11 cellular contexts compared by ENCODE assay signal in the genomic region with DNA sequence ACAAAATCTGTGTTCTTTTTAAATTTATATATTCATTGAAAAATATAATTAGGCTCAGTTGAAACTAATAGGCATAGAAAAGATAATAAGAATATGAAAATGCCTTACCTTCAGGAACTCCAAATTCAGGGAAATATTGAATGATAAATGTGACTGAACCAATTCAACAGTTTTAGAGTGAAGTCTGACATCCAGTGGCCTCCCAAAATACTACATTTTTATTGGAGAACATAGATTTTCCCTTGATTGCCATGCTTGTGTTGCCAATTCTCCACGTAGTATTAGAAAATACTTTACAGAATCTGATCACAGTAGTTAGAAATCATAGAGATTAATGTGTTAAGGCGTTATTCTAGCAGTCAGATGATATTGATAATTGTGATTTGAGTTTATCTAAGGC.
DNase-seq lines count a peak whose midpoint lies in the region; TF ChIP-seq lines count a peak whose summit lies in the region.
"Had no signal": no experiment of that assay in that cellular context is flagged by ENCODE, and none has a peak within 500 bp of the region (broad histone marks: within the 10 kb centered on the region; RNA-seq: fewer than 3 reads in every experiment).

No MANE protein-coding gene starts in this region.

- in situ Hi-C loops in astrocyte of the spinal cord (cut with HindIII; ENCODE audit: low sequenced_read_pairs) = no loop called here
- in situ Hi-C loops in GM13976 (cut with MboI; ENCODE audit: low sequenced_read_pairs, unreplicated experiment) = no loop called here

- H3K27me3 ChIP-seq in BE2C = no peaks in the 10 kb centered on the region
- H3K27me3 ChIP-seq: right atrium auricular region had no signal

- peaks cover 4% of the 10 kb centered on the region for H3K4me1 Mint-ChIP-seq in endothelial cell (ENCODE audit: unreplicated experiment)

- H3K27me3 Mint-ChIP-seq in endothelial cell (ENCODE audit: unreplicated experiment) = no peaks in the 10 kb centered on the region

- no peaks in the 10 kb centered on the region for H3K36me3 ChIP-seq in BE2C
- H3K36me3 ChIP-seq: right atrium auricular region had no signal

- H3K36me3 Mint-ChIP-seq in endothelial cell (ENCODE audit: low read depth, unreplicated experiment) = no peaks in the 10 kb centered on the region

- H3K4me3 ChIP-seq in BE2C (ENCODE audit: low read depth, low read length) (no peak overlapping the region), astrocyte of the spinal cord (ENCODE audit: low read depth, low read length) (no peak overlapping the region)
- H3K4me3 ChIP-seq: right atrium auricular region had no signal

- no peak overlapping the region for H3K27ac Mint-ChIP-seq in endothelial cell (ENCODE audit: unreplicated experiment)

- no peaks in the 10 kb centered on the region for H3K9me3 ChIP-seq in BE2C
- H3K9me3 ChIP-seq: right atrium auricular region had no signal

- DNase-seq in BE2C (peak; percentile 15), LoVo (ENCODE audit: low spot score) (peak; percentile 58), astrocyte of the spinal cord (ENCODE audit: low read depth, low spot score) (peak; percentile 8), kidney tubule cell (ENCODE audit: low spot score) (peak; percentile 4), GM13976 (ENCODE audit: low spot score) (no peak), NCI-H1092 (lab: John Stamatoyannopoulos, UW) (no peak), endothelial cell (ENCODE audit: low spot score) (no peak)
- DNase-seq in activated CD4-positive, alpha-beta T cell treated with anti-CD3 and anti-CD28 coated beads, Interleukin-2, amount 50 U/mL, for 1 hour = no peak
- DNase-seq: effector CD4-positive, alpha-beta T cell; NCI-H446 treated with DMSO at 0.1 percent for 48 hours had no signal

- H3K4me1 ChIP-seq in BE2C = peaks cover 22% of the 10 kb centered on the region; the same call in 1 of the 2 replicates
- H3K4me1 ChIP-seq: right atrium auricular region had no signal

- H3K9me3 Mint-ChIP-seq in endothelial cell (ENCODE audit: unreplicated experiment) = no peaks in the 10 kb centered on the region

- TF ChIP-seq CTCF in BE2C (IDR thresholded peaks at IDR 0.05; ENCODE audit: low read depth, low read length) (peak; percentile 53), astrocyte of the spinal cord (IDR thresholded peaks at IDR 0.05; ENCODE audit: low read depth, low read length) (peak; percentile 16), GM13976 (IDR thresholded peaks at IDR 0.05; ENCODE audit: borderline replicate concordance, control extremely low read depth, extremely low read depth, insufficient read depth, missing control alignments) (no peak), endothelial cell (IDR thresholded peaks at IDR 0.05; ENCODE audit: unreplicated experiment) (no peak)

- H3K4me3 Mint-ChIP-seq in endothelial cell (ENCODE audit: unreplicated experiment) = no peak overlapping the region

Comparison
In these comparisons a context has a peak if more than half of its experiments do, and no peak if none do; other contexts are left out.
1. DNase-seq: peak in BE2C (single experiment), LoVo (single experiment), astrocyte of the spinal cord (single experiment) and kidney tubule cell (single experiment); none in GM13976 (single experiment), NCI-H1092 (single experiment), endothelial cell (single experiment) and activated CD4-positive, alpha-beta T cell treated with anti-CD3 and anti-CD28 coated beads, Interleukin-2, amount 50 U/mL, for 1 hour (single experiment).
2. CTCF ChIP-seq: peak in BE2C (single experiment) and astrocyte of the spinal cord (single experiment); none in GM13976 (single experiment) and endothelial cell (single experiment).